Comparison of ENCODE assay signal across 1 cellular context in the genomic region with DNA sequence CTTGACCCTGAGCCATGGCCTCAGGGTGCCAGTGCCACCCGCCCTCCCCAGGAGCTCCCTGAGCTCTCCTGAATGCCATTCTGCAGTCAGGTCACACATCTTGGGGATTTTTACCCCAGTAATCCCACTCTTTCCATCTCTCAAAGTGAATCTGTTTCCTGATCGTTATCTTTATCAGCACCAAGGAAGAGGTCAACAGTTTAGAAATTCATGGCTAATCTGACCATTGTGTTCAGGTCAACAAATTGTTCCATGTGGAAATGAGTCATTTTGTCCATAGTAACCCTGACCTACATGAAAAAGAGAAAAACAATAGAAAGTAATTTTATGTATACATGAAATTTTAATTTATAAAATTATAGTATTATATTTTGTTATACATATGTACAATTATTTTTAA.
TF ChIP-seq lines count a peak whose summit lies in the region.

No MANE protein-coding gene starts in this region.

TF ChIP-seq in HCT116, 20 proteins besides CTCF, POLR2A, EP300 and RAD21 (continued from another document):
- TF ChIP-seq CEBPB (IDR thresholded peaks at IDR 0.05; ENCODE audit: low read depth) (no peak), YY1 (IDR thresholded peaks at IDR 0.05; ENCODE audit: extremely low read depth, insufficient replicate concordance, low read depth, low read length) (no peak)
